13 cellular contexts compared by ENCODE assay signal in the genomic region with DNA sequence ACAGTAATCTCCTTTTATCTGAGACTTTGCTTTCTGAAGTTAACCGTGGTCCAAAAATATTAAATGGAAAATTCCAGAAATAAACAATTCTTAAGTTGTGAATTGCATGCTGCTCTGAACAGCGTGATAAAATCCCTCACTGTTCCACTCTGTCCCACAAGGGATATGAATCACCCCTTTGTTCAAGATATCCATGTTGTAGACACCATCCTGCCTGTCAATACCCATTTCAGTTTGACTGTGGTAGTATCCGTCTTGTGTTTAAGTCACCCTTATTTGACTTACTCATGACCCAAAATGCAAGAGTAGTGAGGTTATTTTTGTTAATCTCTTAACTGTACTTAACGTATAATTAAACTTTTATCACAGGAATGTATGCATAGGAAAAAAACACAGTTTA. TPM values are rescaled to one million over a fixed set of nuclear protein-coding genes. Genes with fewer than 3 reads are reported as not detected.
DNase-seq lines count a peak whose midpoint lies in the region; ATAC-seq and TF ChIP-seq lines count a peak whose summit lies in the region.
"Had no signal": no experiment of that assay in that cellular context is flagged by ENCODE, and none has a peak within 500 bp of the region (broad histone marks: within the 10 kb centered on the region; RNA-seq: fewer than 3 reads in every experiment).

No MANE protein-coding gene starts in this region.

- H3K27ac Mint-ChIP-seq in activated naive CD8-positive, alpha-beta T cell = peak overlapping the region; percentile 65
- H3K27ac Mint-ChIP-seq in activated naive CD8-positive, alpha-beta T cell treated with anti-CD3 and anti-CD28 coated beads for 36 hours = no peak overlapping the region
- H3K27ac Mint-ChIP-seq: T-helper 1 cell treated with Interleukin-12 subunit alpha and Interleukin-12 subunit beta and Interleukin-4 antibody, amounts not matched to agents 30 μg/mL and 1 μg/mL, for 36 hours had no signal

- H3K4me3 ChIP-seq in cardiac fibroblast (replicated peaks in 1 of 2; ENCODE audit: low read depth in 2 of 2, low read length in 2 of 2) (no peak overlapping the region), right cardiac atrium (ENCODE audit: low read length) (no peak overlapping the region), upper lobe of right lung (no peak overlapping the region)
- H3K4me3 ChIP-seq: esophagus muscularis mucosa, spleen had no signal

- H3K36me3 ChIP-seq in upper lobe of right lung = no peaks in the 10 kb centered on the region
- H3K36me3 ChIP-seq: esophagus muscularis mucosa, spleen had no signal

- intact Hi-C loops in right cardiac atrium (cut with DNase I) = no loop called here
- intact Hi-C loops in upper lobe of right lung (cut with DNase I) = no loop called here

- no peaks in the 10 kb centered on the region for H3K27me3 ChIP-seq in right cardiac atrium (ENCODE audit: control insufficient read depth, insufficient read depth)
- H3K27me3 ChIP-seq in upper lobe of right lung = no peaks in the 10 kb centered on the region
- H3K27me3 ChIP-seq: esophagus muscularis mucosa, spleen had no signal

- peaks cover 8% of the 10 kb centered on the region for H3K36me3 Mint-ChIP-seq in activated naive CD8-positive, alpha-beta T cell
- H3K36me3 Mint-ChIP-seq in activated naive CD8-positive, alpha-beta T cell treated with anti-CD3 and anti-CD28 coated beads for 36 hours = peaks cover 31% of the 10 kb centered on the region

- H3K4me1 ChIP-seq in right cardiac atrium (ENCODE audit: control insufficient read depth, insufficient read depth, low read length) (peaks cover 14% of the 10 kb centered on the region), upper lobe of right lung (peaks cover 27% of the 10 kb centered on the region)

- H3K27ac ChIP-seq in right cardiac atrium (ENCODE audit: low read length) = no peak overlapping the region
- peak overlapping the region; percentile 78 for H3K27ac ChIP-seq in temporal lobe (ENCODE audit: low read depth, low read length)
- H3K27ac ChIP-seq in upper lobe of right lung = no peak overlapping the region
- H3K27ac ChIP-seq: spleen had no signal

- TF ChIP-seq CTCF in cardiac fibroblast (IDR thresholded peaks at IDR 0.05; ENCODE audit: low read depth, low read length) = no peak
- TF ChIP-seq CTCF in upper lobe of right lung (IDR thresholded peaks at IDR 0.05) = no peak

- H3K4me3 Mint-ChIP-seq in activated naive CD8-positive, alpha-beta T cell = no peak overlapping the region
- H3K4me3 Mint-ChIP-seq in activated naive CD8-positive, alpha-beta T cell treated with anti-CD3 and anti-CD28 coated beads for 36 hours = no peak overlapping the region
- H3K4me3 Mint-ChIP-seq: T-helper 1 cell treated with Interleukin-12 subunit alpha and Interleukin-12 subunit beta and Interleukin-4 antibody, amounts not matched to agents 30 μg/mL and 1 μg/mL, for 36 hours had no signal

- WGBS in right cardiac atrium = 30% methylated on average over 4 of the region's 4 CpGs

- H3K9me3 Mint-ChIP-seq in activated naive CD8-positive, alpha-beta T cell (ENCODE audit: low read depth) = no peaks in the 10 kb centered on the region
- H3K9me3 Mint-ChIP-seq in activated naive CD8-positive, alpha-beta T cell treated with anti-CD3 and anti-CD28 coated beads for 36 hours = peaks cover 3% of the 10 kb centered on the region
- H3K9me3 Mint-ChIP-seq: T-helper 1 cell treated with Interleukin-12 subunit alpha and Interleukin-12 subunit beta and Interleukin-4 antibody, amounts not matched to agents 30 μg/mL and 1 μg/mL, for 36 hours had no signal

- ATAC-seq in right cardiac atrium (peak; percentile 85 to 93), upper lobe of right lung (no peak)

- no peaks in the 10 kb centered on the region for H3K27me3 Mint-ChIP-seq in activated naive CD8-positive, alpha-beta T cell
- no peaks in the 10 kb centered on the region for H3K27me3 Mint-ChIP-seq in activated naive CD8-positive, alpha-beta T cell treated with anti-CD3 and anti-CD28 coated beads for 36 hours

- DNase-seq in activated naive CD8-positive, alpha-beta T cell treated with anti-CD3 and anti-CD28 coated beads for 36 hours = no peak
- DNase-seq in cardiac fibroblast (ENCODE audit: low read depth in 2 of 2) (peak; percentile 70 to 77), right cardiac atrium (no peak), upper lobe of right lung (no peak), dedifferentiated amniotic fluid mesenchymal stem cell (ENCODE audit: extremely low spot score) (no peak), H4 (ENCODE audit: low spot score) (no peak)
- DNase-seq: aorta, kidney, spleen had no signal

- H3K9me3 ChIP-seq in right cardiac atrium (ENCODE audit: control insufficient read depth, low read length) (no peaks in the 10 kb centered on the region), upper lobe of right lung (no peaks in the 10 kb centered on the region)
- H3K9me3 ChIP-seq: esophagus muscularis mucosa, spleen had no signal

- peaks cover 92% of the 10 kb centered on the region for H3K4me1 Mint-ChIP-seq in activated naive CD8-positive, alpha-beta T cell (ENCODE audit: low read depth)
- H3K4me1 Mint-ChIP-seq in activated naive CD8-positive, alpha-beta T cell treated with anti-CD3 and anti-CD28 coated beads for 36 hours = peaks cover 77% of the 10 kb centered on the region

RNA-seq across cellular contexts. Expression of a gene that starts 33.2 kb away (rescaled TPM):
- total RNA-seq in activated naive CD8-positive, alpha-beta T cell treated with anti-CD3 and anti-CD28 coated beads for 36 hours = 10 to 100 TPM; 16.3 to 16.4 TPM
- total RNA-seq in right cardiac atrium (10 to 100 TPM in 1 of 4 donors, 1 to 10 TPM in 3; 9.3 to 10.7 (median 9.9) TPM), temporal lobe (24.8 TPM), upper lobe of right lung (22.5 TPM)
- 5.3 TPM for polyA plus RNA-seq in right cardiac atrium
- 4.4 and 6.1 TPM in 2 replicates for total RNA-seq in H4 (2014; rRNA removed; shearing (Covaris generic))

Comparison
In these comparisons a context has a peak if more than half of its experiments do, and no peak if none do; other contexts are left out.
1. DNase-seq: peak in cardiac fibroblast (2 of 2); none in activated naive CD8-positive, alpha-beta T cell treated with anti-CD3 and anti-CD28 coated beads for 36 hours (single experiment), right cardiac atrium (0 of 3), upper lobe of right lung (single experiment), dedifferentiated amniotic fluid mesenchymal stem cell (single experiment) and H4 (single experiment).